ENCODE assay signal across 16 cellular contexts in the genomic region with DNA sequence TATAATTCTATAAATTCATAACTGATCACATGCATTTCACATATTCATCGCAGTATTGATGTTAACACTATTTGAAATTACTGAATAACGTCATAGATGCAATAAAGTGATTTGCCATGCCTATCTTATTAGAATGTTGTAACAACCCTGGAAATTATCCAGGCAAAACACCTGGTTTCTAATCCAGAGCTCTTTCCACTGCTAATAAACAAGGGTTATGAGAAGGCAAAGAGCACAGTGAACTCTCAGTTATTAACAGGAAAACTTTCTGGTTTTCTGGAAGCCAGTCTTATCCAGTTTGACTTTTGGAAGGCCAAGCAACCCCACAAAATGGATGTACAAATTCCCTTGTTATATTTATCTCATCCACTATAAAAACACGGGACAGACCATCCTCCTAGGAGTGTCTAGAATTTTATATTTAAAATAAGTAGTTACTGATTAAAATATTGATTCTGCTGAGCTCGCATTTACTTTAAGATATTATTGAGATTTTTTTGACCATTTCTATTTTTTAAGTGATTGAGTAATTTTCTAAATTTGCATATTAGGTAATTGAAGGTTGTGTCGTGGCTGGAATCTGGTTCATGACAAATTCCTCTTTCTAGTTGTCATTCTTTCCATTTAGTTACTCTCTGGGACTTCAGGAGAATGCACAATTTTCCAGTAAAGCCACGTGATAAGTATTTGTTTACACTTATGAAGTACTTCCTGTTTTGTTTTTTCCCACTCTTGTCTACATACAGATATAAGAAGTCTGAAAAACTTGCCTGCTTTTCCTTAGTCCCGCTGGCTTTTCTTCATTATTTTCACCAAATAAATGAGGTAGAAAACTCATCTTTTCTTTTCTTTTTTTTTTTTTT.
"Had no signal": no experiment of that assay in that cellular context is flagged by ENCODE, and none has a peak within 500 bp of the region (broad histone marks: within the 10 kb centered on the region; RNA-seq: fewer than 3 reads in every experiment).

No MANE protein-coding gene starts in this region.

- H3K36me3 ChIP-seq: cardiac muscle cell, right atrium auricular region, upper lobe of left lung, WERI-Rb-1 had no signal

- H3K4me3 ChIP-seq: cardiac muscle cell, right atrium auricular region, skin epidermis, upper lobe of left lung had no signal

- H3K27me3 ChIP-seq: cardiac muscle cell, foreskin keratinocyte, right atrium auricular region, testis, upper lobe of left lung had no signal

- H3K9me3 ChIP-seq: right atrium auricular region, testis, upper lobe of left lung had no signal

- DNase-seq: activated CD4-positive, alpha-beta T cell treated with anti-CD3 and anti-CD28 coated beads for 1 hour; activated CD4-positive, alpha-beta T cell treated with anti-CD3 and anti-CD28 coated beads, Interleukin-2, amount 50 U/mL, for 4 hours; activated gamma-delta T cell; effector CD8-positive, alpha-beta T cell; foreskin keratinocyte; glutamatergic neuron; hypothalamus; naive B cell; stimulated activated CD4-positive, alpha-beta T cell treated with anti-CD3 and anti-CD28 coated beads, Interleukin-4, amount 100 ng/mL, for 24 hours; testis; WERI-Rb-1 had no signal

- H3K27ac ChIP-seq: cardiac muscle cell, foreskin keratinocyte, right atrium auricular region, skin epidermis, testis, upper lobe of left lung, WERI-Rb-1 had no signal

- H3K4me1 ChIP-seq: foreskin keratinocyte, right atrium auricular region, testis, upper lobe of left lung had no signal

- ATAC-seq: foreskin keratinocyte; stimulated activated memory B cell treated with anti-CD40 and anti-IgM and Interleukin-4, amounts not matched to agents 10 μg/mL and 1 μg/mL and 100 μg/mL, for 72 hours had no signal
